ENCODE assay signal across 19 cellular contexts in the genomic region with DNA sequence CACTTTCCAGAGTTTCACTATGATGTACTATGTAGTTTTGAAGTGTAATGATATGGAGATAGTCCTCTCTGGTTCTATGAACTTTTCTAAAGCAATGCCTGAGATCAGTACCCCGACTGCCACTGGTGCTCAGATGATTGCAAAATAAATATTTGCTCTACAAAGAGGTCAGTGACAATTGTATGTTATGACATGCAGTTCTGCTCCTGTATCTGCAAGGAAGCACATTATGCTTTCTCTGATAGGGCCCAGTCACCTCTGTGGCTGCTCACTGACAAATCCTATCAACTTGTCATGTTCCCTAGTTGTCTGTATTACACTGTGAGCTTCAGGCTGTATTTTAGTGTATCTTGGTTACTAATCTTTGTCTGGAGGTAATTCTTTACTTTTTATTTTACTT.
"Had no signal": no experiment of that assay in that cellular context is flagged by ENCODE, and none has a peak within 500 bp of the region (broad histone marks: within the 10 kb centered on the region; RNA-seq: fewer than 3 reads in every experiment).

No MANE protein-coding gene starts in this region.

- ATAC-seq: activated CD8-positive, alpha-beta T cell treated with anti-CD3 and anti-CD28 coated beads, Interleukin-2, amount 10 ng/mL, durations not matched to agents 7 days and 5 days; naive thymus-derived CD8-positive, alpha-beta T cell; stimulated activated naive CD8-positive, alpha-beta T cell treated with anti-CD3 and anti-CD28 coated beads, Interleukin-15, Interleukin-2, amounts not matched to agents 100 U/mL and 50 U/mL, for 24 hours had no signal

- H3K27ac Mint-ChIP-seq: activated B cell treated with CpG ODN at 0.5 μM for 24 hours; activated CD4-positive, alpha-beta T cell treated with anti-CD3 and anti-CD28 coated beads, Interleukin-2, amount 10 ng/mL, durations not matched to agents 24 days and 14 days; activated CD8-positive, alpha-beta T cell treated with anti-CD3 and anti-CD28 coated beads, Interleukin-2, amount 10 ng/mL, durations not matched to agents 7 days and 5 days; activated naive CD8-positive, alpha-beta T cell; brain; memory B cell; naive thymus-derived CD8-positive, alpha-beta T cell; T-helper 2 cell treated with Interferon-gamma antibody and Interleukin-4, amounts not matched to agents 5 μg/mL and 100 μg/mL, for 36 hours had no signal

- H3K36me3 Mint-ChIP-seq: activated naive CD8-positive, alpha-beta T cell; brain; memory B cell; naive thymus-derived CD8-positive, alpha-beta T cell had no signal

- H3K4me3 Mint-ChIP-seq: activated B cell treated with CpG ODN at 0.5 μM for 24 hours; activated CD4-positive, alpha-beta T cell treated with anti-CD3 and anti-CD28 coated beads, Interleukin-2, amount 10 ng/mL, durations not matched to agents 24 days and 14 days; activated CD8-positive, alpha-beta T cell treated with anti-CD3 and anti-CD28 coated beads, Interleukin-2, amount 10 ng/mL, durations not matched to agents 7 days and 5 days; activated naive CD8-positive, alpha-beta T cell; brain; central memory CD8-positive, alpha-beta T cell; memory B cell; naive thymus-derived CD8-positive, alpha-beta T cell; T-helper 2 cell treated with Interferon-gamma antibody and Interleukin-4, amounts not matched to agents 5 μg/mL and 100 μg/mL, for 36 hours had no signal

- DNase-seq: activated B cell treated with CpG ODN at 0.5 μM for 24 hours; activated CD4-positive, alpha-beta T cell treated with anti-CD3 and anti-CD28 coated beads, Interleukin-2, amount 10 ng/mL, durations not matched to agents 24 days and 14 days; activated CD8-positive, alpha-beta T cell treated with anti-CD3 and anti-CD28 coated beads, Interleukin-2, amount 10 ng/mL, durations not matched to agents 7 days and 5 days; activated gamma-delta T cell treated with Interleukin-2 at 50 U/mL for 16 hours; amniotic stem cell; foreskin fibroblast; hypothalamus; kidney; left ventricle myocardium inferior; naive thymus-derived CD8-positive, alpha-beta T cell; retina; stimulated activated CD4-positive, alpha-beta T cell treated with anti-CD3 and anti-CD28 coated beads, Interleukin-2, amount 100 ng/mL, for 48 hours; stimulated activated naive CD8-positive, alpha-beta T cell treated with anti-CD3 and anti-CD28 coated beads, Interleukin-15, Interleukin-2, amounts not matched to agents 100 U/mL and 50 U/mL, for 24 hours; trophoblast cell had no signal

- H3K4me1 Mint-ChIP-seq: activated B cell treated with CpG ODN at 0.5 μM for 24 hours; activated CD4-positive, alpha-beta T cell treated with anti-CD3 and anti-CD28 coated beads, Interleukin-2, amount 10 ng/mL, durations not matched to agents 24 days and 14 days; central memory CD8-positive, alpha-beta T cell; memory B cell; naive thymus-derived CD8-positive, alpha-beta T cell had no signal

- H3K9me3 Mint-ChIP-seq: activated B cell treated with CpG ODN at 0.5 μM for 24 hours; activated CD4-positive, alpha-beta T cell treated with anti-CD3 and anti-CD28 coated beads, Interleukin-2, amount 10 ng/mL, durations not matched to agents 24 days and 14 days; brain; memory B cell had no signal
